ENCODE assay signal across 9 cellular contexts in the genomic region with DNA sequence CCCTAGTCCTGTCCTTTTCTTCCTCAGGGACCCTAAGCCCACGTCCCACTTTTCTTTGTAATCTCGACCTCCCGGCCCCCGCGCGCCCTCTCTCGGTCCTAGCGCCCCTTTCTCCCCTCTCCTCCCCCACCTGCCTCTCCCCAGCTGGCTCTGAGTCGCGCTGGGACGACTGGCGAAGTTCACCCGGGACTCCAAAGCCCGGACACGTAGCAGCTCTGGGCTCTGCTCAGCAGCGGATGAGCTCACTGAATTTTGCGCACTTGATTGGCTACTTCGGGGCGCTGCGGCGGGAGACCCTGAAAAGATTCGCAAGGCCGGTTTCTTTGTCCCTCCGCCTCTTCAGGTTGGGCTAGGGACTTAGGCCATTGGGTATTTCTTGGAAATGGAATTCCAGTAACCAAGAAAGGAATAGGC. TPM values are rescaled to one million over a fixed set of nuclear protein-coding genes. Genes with fewer than 3 reads are reported as not detected.
A peak's percentile ranks its signal among the peaks of the same experiment; 100 is the strongest.
DNase-seq lines count a peak whose midpoint lies in the region; ATAC-seq and TF ChIP-seq lines count a peak whose summit lies in the region.
"Had no signal": no experiment of that assay in that cellular context is flagged by ENCODE, and none has a peak within 500 bp of the region (broad histone marks: within the 10 kb centered on the region; RNA-seq: fewer than 3 reads in every experiment).

No MANE protein-coding gene starts in this region.

- no peaks in the 10 kb centered on the region for H3K36me3 Mint-ChIP-seq in endothelial cell (ENCODE audit: low read depth, unreplicated experiment)
- H3K36me3 Mint-ChIP-seq: T-cell had no signal

- TF ChIP-seq CTCF in endothelial cell (IDR thresholded peaks at IDR 0.05; ENCODE audit: unreplicated experiment): no peak

- no peaks in the 10 kb centered on the region for H3K36me3 ChIP-seq in H7 (replicated peaks; ENCODE audit: control insufficient read depth, insufficient read depth, low read length)

- peaks cover 4% of the 10 kb centered on the region for H3K4me1 ChIP-seq in mononuclear cell (ENCODE audit: insufficient read depth, low read length)

- peak; percentile 82 for DNase-seq in H7
- DNase-seq in NCI-H2227 (lab: John Stamatoyannopoulos, UW; ENCODE audit: unreplicated experiment): peak; percentile 80
- DNase-seq in endothelial cell (ENCODE audit: low spot score): peak; percentile 81
- no peak for DNase-seq in HuH-7 (ENCODE audit: low spot score)
- DNase-seq in activated naive CD4-positive, alpha-beta T cell treated with anti-CD3 and anti-CD28 coated beads, Interleukin-2, amount 50 U/mL, for 16 hours: no peak
- no peak for DNase-seq in occipital lobe (lab: John Stamatoyannopoulos, UW)

- H3K27me3 Mint-ChIP-seq in endothelial cell (ENCODE audit: unreplicated experiment): peaks cover 9% of the 10 kb centered on the region

- H3K4me1 Mint-ChIP-seq in endothelial cell (ENCODE audit: unreplicated experiment): peaks cover 20% of the 10 kb centered on the region

- peak; percentile 94 for ATAC-seq in GM18498 (IDR thresholded peaks at IDR 0.05; ENCODE audit: unreplicated experiment)
- ATAC-seq: T-cell had no signal

- H3K27me3 ChIP-seq in H7 (ENCODE audit: control insufficient read depth, insufficient read depth, low read length) (peaks cover 2% of the 10 kb centered on the region; the same call in 1 of the 2 replicates), mononuclear cell (ENCODE audit: insufficient read depth, low read length) (peaks cover 59% of the 10 kb centered on the region)

- peak overlapping the region; percentile 94 for H3K4me3 Mint-ChIP-seq in endothelial cell (ENCODE audit: unreplicated experiment)

- H3K9me3 ChIP-seq in mononuclear cell (ENCODE audit: low read depth, low read length): no peaks in the 10 kb centered on the region

- H3K27ac Mint-ChIP-seq in endothelial cell (ENCODE audit: unreplicated experiment): peak overlapping the region; percentile 84

- H3K4me3 ChIP-seq in H7 (ENCODE audit: insufficient read depth, low read depth, low read length) (peak overlapping the region; percentile 69), mononuclear cell (ENCODE audit: low read length) (peak overlapping the region; percentile 13)

- H3K9me3 Mint-ChIP-seq in endothelial cell (ENCODE audit: unreplicated experiment): no peaks in the 10 kb centered on the region
- H3K9me3 Mint-ChIP-seq: T-cell had no signal

RNA-seq across cellular contexts. Expression of a gene that starts 16.3 kb away (rescaled TPM):
- total RNA-seq in H7 (2014; rRNA removed; shearing (Covaris generic)): 0.22 TPM in 1 of 2 replicates, not detected in the other
- total RNA-seq in endothelial cell (ENCODE audit: unreplicated experiment) (0.23 TPM), mononuclear cell (not detected), occipital lobe (0.62 TPM)

RNA-seq across cellular contexts. Expression of a gene that starts 17.0 kb away (rescaled TPM):
- total RNA-seq in H7 (2014; rRNA removed; shearing (Covaris generic)): 2.1 and 4.1 TPM in 2 replicates
- total RNA-seq in endothelial cell (ENCODE audit: unreplicated experiment) (4.0 TPM), mononuclear cell (0.10 TPM), occipital lobe (112 TPM)
- total RNA-seq: T-cell had no signal

Comparison
In these comparisons a context has a peak if more than half of its experiments do, and no peak if none do; other contexts are left out.
1. DNase-seq: peak in H7 (single experiment), NCI-H2227 (single experiment) and endothelial cell (single experiment); none in HuH-7 (single experiment), activated naive CD4-positive, alpha-beta T cell treated with anti-CD3 and anti-CD28 coated beads, Interleukin-2, amount 50 U/mL, for 16 hours (single experiment) and occipital lobe (single experiment).
2. RNA of a gene that starts 17.0 kb away (total RNA-seq): 112 TPM in occipital lobe (single experiment); 4.0 TPM in endothelial cell (single experiment), 2.1 to 4.1 TPM in H7 and 0.10 TPM in mononuclear cell (single experiment); every median in the first group is over 10 times any median in the second.